Comparison of ENCODE assay signal across 19 cellular contexts in genomic region chr22:20459862-20460261, GRCh38.
"Had no signal": no experiment of that assay in that cellular context is flagged by ENCODE, and none has a peak within 500 bp of the region (broad histone marks: within the 10 kb centered on the region; RNA-seq: fewer than 3 reads in every experiment).

No MANE protein-coding gene starts in this region.

- H3K4me3 ChIP-seq: coronary artery, lung, ovary, right lobe of liver, thoracic aorta had no signal

- H3K36me3 ChIP-seq: ovary had no signal

- H3K27me3 Mint-ChIP-seq: activated naive CD8-positive, alpha-beta T cell treated with anti-CD3 and anti-CD28 coated beads, Interleukin-2, amount 50 U/mL, for 24 hours; central memory CD8-positive, alpha-beta T cell had no signal

- H3K4me3 Mint-ChIP-seq: activated naive CD8-positive, alpha-beta T cell treated with anti-CD3 and anti-CD28 coated beads, Interleukin-2, amount 50 U/mL, for 24 hours; central memory CD8-positive, alpha-beta T cell; mesothelial cell of epicardium; nephron had no signal

- DNase-seq: activated naive CD4-positive, alpha-beta T cell treated with Interleukin-2 at 50 U/mL for 16 hours; activated naive CD8-positive, alpha-beta T cell treated with anti-CD3 and anti-CD28 coated beads, Interleukin-2, amount 50 U/mL, for 24 hours; anterior cingulate cortex; brain microvascular endothelial cell; erythroblast; foreskin melanocyte; hypothalamus; small intestine; stimulated activated CD4-positive, alpha-beta T cell treated with anti-CD3 and anti-CD28 coated beads, Interleukin-4, amount 100 ng/mL, for 1 hour had no signal

- H3K27me3 ChIP-seq: brain microvascular endothelial cell, ovary, right lobe of liver had no signal

- ATAC-seq: activated CD4-positive, CD25-positive, alpha-beta regulatory T cell treated with anti-CD3 and anti-CD28 coated beads, Interleukin-2, amount 50 U/mL, for 24 hours; activated naive CD8-positive, alpha-beta T cell treated with anti-CD3 and anti-CD28 coated beads, Interleukin-2, amount 50 U/mL, for 24 hours; left lobe of liver; right lobe of liver had no signal

- H3K4me1 ChIP-seq: right lobe of liver had no signal

- H3K9me3 ChIP-seq: ovary, right lobe of liver, thoracic aorta had no signal

- H3K9me3 Mint-ChIP-seq: activated naive CD8-positive, alpha-beta T cell treated with anti-CD3 and anti-CD28 coated beads, Interleukin-2, amount 50 U/mL, for 24 hours; central memory CD8-positive, alpha-beta T cell; mesothelial cell of epicardium; nephron had no signal

- H3K27ac Mint-ChIP-seq: activated naive CD8-positive, alpha-beta T cell treated with anti-CD3 and anti-CD28 coated beads, Interleukin-2, amount 50 U/mL, for 24 hours had no signal

- H3K27ac ChIP-seq: brain microvascular endothelial cell, coronary artery, ovary, right lobe of liver, thoracic aorta had no signal
